8 cellular contexts compared by ENCODE assay signal in the genomic region with DNA sequence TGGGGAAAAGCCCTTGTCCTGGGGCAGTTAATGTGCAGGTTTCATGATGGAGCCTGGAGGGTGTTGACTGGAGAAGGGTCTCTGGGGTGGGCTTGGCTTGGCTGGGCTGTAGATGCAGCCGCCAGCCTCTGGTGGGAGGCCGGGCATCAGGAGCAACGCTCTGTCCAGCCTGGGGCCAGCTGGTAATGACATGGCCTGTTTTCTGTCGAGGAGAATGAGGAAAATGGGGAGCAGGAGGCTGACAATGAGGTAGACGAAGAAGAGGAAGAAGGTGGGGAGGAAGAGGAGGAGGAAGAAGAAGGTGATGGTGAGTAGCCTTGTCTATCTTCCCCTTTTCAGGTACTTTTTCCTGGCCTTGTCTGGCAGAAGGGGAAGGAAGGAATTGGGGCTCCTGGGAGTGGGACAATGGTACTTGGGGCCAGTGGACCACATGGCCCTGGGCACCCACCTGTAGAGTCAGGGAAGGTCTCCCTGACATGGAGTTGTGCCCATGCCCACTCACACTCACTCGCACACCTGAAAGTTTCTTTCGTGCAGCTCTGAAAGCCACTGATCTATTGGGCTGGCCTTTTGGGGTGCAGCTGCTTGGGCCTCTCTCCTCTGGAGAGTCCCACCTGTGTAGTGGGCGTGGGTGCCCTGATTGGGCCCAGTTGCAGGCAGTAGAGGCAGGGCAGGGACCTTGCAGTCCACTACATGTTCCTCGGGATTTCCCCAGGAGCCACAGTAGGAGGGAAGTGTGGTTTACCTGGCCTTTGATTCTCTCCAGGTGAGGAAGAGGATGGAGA. TPM values are rescaled to one million over a fixed set of nuclear protein-coding genes. Genes with fewer than 3 reads are reported as not detected.
A peak's percentile ranks its signal among the peaks of the same experiment; 100 is the strongest.
DNase-seq lines count a peak whose midpoint lies in the region; ATAC-seq and TF ChIP-seq lines count a peak whose summit lies in the region.

No MANE protein-coding gene starts in this region.

- peak; percentile 48 for DNase-seq in activated CD4-positive, alpha-beta T cell treated with anti-CD3 and anti-CD28 coated beads for 36 hours
- no peak for DNase-seq in activated CD4-positive, alpha-beta T cell treated with anti-CD3 and anti-CD28 coated beads for 4 hours
- DNase-seq in adipocyte (ENCODE audit: low read depth) (peak; percentile 11), GM20000 (ENCODE audit: low spot score) (no peak), HPDE6-E6E7 (ENCODE audit: extremely low spot score) (no peak)

- H3K9ac ChIP-seq in adipocyte (ENCODE audit: low read length) = peak overlapping the region; percentile 96

- H3K9me3 ChIP-seq in adipocyte (ENCODE audit: control insufficient read depth, low read length) = no peaks in the 10 kb centered on the region

- no peak for ATAC-seq in activated CD4-positive, alpha-beta T cell treated with anti-CD3 and anti-CD28 coated beads for 36 hours
- ATAC-seq in HG03135 (IDR thresholded peaks at IDR 0.05; ENCODE audit: unreplicated experiment) = no peak

- H3K36me3 ChIP-seq in adipocyte (ENCODE audit: control insufficient read depth, insufficient read depth, low read length, severe bottlenecking) = peaks cover 17% of the 10 kb centered on the region

- peak overlapping the region; percentile 84 for H3K27ac ChIP-seq in layer of hippocampus (ENCODE audit: low read depth, low read length)
- peak overlapping the region; percentile 78 for H3K27ac ChIP-seq in temporal lobe (ENCODE audit: low read depth, low read length)

- H3K4me3 ChIP-seq in adipocyte (ENCODE audit: low read length) = peak overlapping the region; percentile 95

- peak overlapping the region; percentile 93 for H3K4me3 Mint-ChIP-seq in activated CD4-positive, alpha-beta T cell treated with anti-CD3 and anti-CD28 coated beads for 36 hours

- peaks cover 53% of the 10 kb centered on the region for H3K4me1 ChIP-seq in adipocyte (ENCODE audit: control insufficient read depth, insufficient read depth, low read length)

- H3K27me3 ChIP-seq in adipocyte (replicated peaks; ENCODE audit: control insufficient read depth, insufficient read depth, low read length) (no peaks in the 10 kb centered on the region), layer of hippocampus (ENCODE audit: control insufficient read depth, insufficient read depth, low read length) (no peaks in the 10 kb centered on the region)

- POLR2A ChIA-PET in activated CD4-positive, alpha-beta T cell treated with anti-CD3 and anti-CD28 coated beads for 36 hours (lab: Charles Lee) = interaction anchor here (0.8 to 8.4 kb wide), 5 partner anchors 34 to 248 kb away, joined by 3 to 85 read pairs (median 4); a partner anchor contains a TSS

- peaks cover 30% of the 10 kb centered on the region for H3K4me1 Mint-ChIP-seq in activated CD4-positive, alpha-beta T cell treated with anti-CD3 and anti-CD28 coated beads for 36 hours

- peaks cover 40% of the 10 kb centered on the region for H3K36me3 Mint-ChIP-seq in activated CD4-positive, alpha-beta T cell treated with anti-CD3 and anti-CD28 coated beads for 36 hours (ENCODE audit: low read depth)

- H3K27ac Mint-ChIP-seq in activated CD4-positive, alpha-beta T cell treated with anti-CD3 and anti-CD28 coated beads for 36 hours = peak overlapping the region; percentile 96

- CTCF ChIA-PET in activated CD4-positive, alpha-beta T cell treated with anti-CD3 and anti-CD28 coated beads for 36 hours (lab: Charles Lee) = interaction anchor here (1.9 to 8.4 kb wide), 3 partner anchors 8 to 101 kb away, joined by 6 to 260 read pairs (median 161); no protein-coding TSS in a partner anchor

- intact Hi-C loops in activated CD4-positive, alpha-beta T cell treated with anti-CD3 and anti-CD28 coated beads for 36 hours (cut with DNase I, micrococcal nuclease) = loop anchor here in 1 of 2 experiments (1.0 kb wide), 1 partner anchor 248 kb away; a partner anchor contains a TSS

- H3K9me3 Mint-ChIP-seq in activated CD4-positive, alpha-beta T cell treated with anti-CD3 and anti-CD28 coated beads for 36 hours (ENCODE audit: low read depth) = no peaks in the 10 kb centered on the region

- TF ChIP-seq CTCF in GM20000 (IDR thresholded peaks at IDR 0.05; ENCODE audit: extremely low read depth, missing control alignments) = no peak

- H3K27me3 Mint-ChIP-seq in activated CD4-positive, alpha-beta T cell treated with anti-CD3 and anti-CD28 coated beads for 36 hours = peaks cover 2% of the 10 kb centered on the region

RNA-seq across cellular contexts. Expression of a gene that starts 3.5 kb away (rescaled TPM):
- total RNA-seq in activated CD4-positive, alpha-beta T cell treated with anti-CD3 and anti-CD28 coated beads for 36 hours = 1,000 to 10,000 TPM; 2,106 to 2,969 TPM
- 458 TPM for total RNA-seq in temporal lobe

Comparison
In these comparisons a context has a peak if more than half of its experiments do, and no peak if none do; other contexts are left out.
1. DNase-seq: peak in activated CD4-positive, alpha-beta T cell treated with anti-CD3 and anti-CD28 coated beads for 36 hours (single experiment) and adipocyte (single experiment); none in activated CD4-positive, alpha-beta T cell treated with anti-CD3 and anti-CD28 coated beads for 4 hours (0 of 2), GM20000 (single experiment) and HPDE6-E6E7 (single experiment).